31 cellular contexts compared by ENCODE assay signal in the genomic region with DNA sequence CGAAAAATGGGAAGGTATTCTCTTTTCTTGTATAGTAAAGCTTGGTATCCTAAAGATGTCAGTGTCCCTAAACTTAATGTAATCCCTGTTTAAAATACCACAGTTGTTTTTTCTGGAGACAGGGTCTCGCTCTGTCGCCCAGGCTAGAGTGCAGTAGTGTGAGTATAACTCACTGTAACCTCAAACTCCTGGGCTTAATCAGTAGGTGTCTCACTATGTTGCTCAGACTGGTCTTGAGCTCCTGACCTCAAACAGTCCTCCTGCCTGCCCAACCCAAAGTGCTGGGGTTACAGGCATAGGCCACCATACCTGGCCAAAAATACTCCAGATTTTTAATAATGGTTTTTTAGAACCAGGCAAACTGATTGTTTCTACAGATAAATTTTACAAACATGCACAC. TPM values are rescaled to one million over a fixed set of nuclear protein-coding genes. Genes with fewer than 3 reads are reported as not detected.
"Had no signal": no experiment of that assay in that cellular context is flagged by ENCODE, and none has a peak within 500 bp of the region (broad histone marks: within the 10 kb centered on the region; RNA-seq: fewer than 3 reads in every experiment).

No MANE protein-coding gene starts in this region.

- H3K27ac ChIP-seq: neural progenitor cell, thyroid gland, upper lobe of right lung had no signal

- H3K27me3 ChIP-seq: neural progenitor cell, thyroid gland, upper lobe of right lung had no signal

- H3K36me3 ChIP-seq: neural progenitor cell, thyroid gland, upper lobe of right lung had no signal

- ATAC-seq: activated CD4-positive, CD25-positive, alpha-beta regulatory T cell treated with anti-CD3 and anti-CD28 coated beads, Interleukin-2, amount 50 U/mL, for 24 hours; esophagus mucosa; left ventricle myocardium superior; naive thymus-derived CD8-positive, alpha-beta T cell; sciatic nerve; upper lobe of right lung had no signal

- H3K4me2 ChIP-seq: neural progenitor cell had no signal

- H2AFZ ChIP-seq: neural progenitor cell had no signal

- DNase-seq: activated CD4-positive, alpha-beta T cell treated with anti-CD3 and anti-CD28 coated beads, Interleukin-2, amount 50 U/mL, for 1 hour; activated CD8-positive, alpha-beta memory T cell treated with anti-CD3 and anti-CD28 coated beads for 24 hours; activated CD8-positive, alpha-beta memory T cell treated with anti-CD3 and anti-CD28 coated beads, Interleukin-2, amount 50 U/mL, for 4 hours; activated effector memory CD4-positive, alpha-beta T cell treated with Interleukin-2 at 50 U/mL for 16 hours; activated naive CD4-positive, alpha-beta T cell treated with anti-CD3 and anti-CD28 coated beads, Interleukin-2, amount 10 ng/mL, durations not matched to agents 7 days and 5 days; activated T-cell treated with anti-CD3 and anti-CD28 coated beads, Interleukin-2, amount 50 U/mL, for 4 hours; aorta; dermis blood vessel endothelial cell; effector CD8-positive, alpha-beta T cell; foreskin melanocyte; hippocampal formation; kidney glomerular epithelial cell; left ventricle myocardium superior; mammary epithelial cell; naive thymus-derived CD8-positive, alpha-beta T cell; posterior cingulate gyrus; small intestine; stimulated activated naive CD4-positive, alpha-beta T cell treated with Interleukin-2 at 50 U/mL for 16 hours; substantia nigra; thyroid gland; upper lobe of right lung had no signal

- H3K27me3 Mint-ChIP-seq: activated naive CD4-positive, alpha-beta T cell treated with anti-CD3 and anti-CD28 coated beads, Interleukin-2, amount 10 ng/mL, durations not matched to agents 7 days and 5 days; brain; naive thymus-derived CD8-positive, alpha-beta T cell had no signal

- H3K4me1 ChIP-seq: neural progenitor cell had no signal

- H3K9ac ChIP-seq: neural progenitor cell had no signal

- H3K4me3 ChIP-seq: neural progenitor cell, thyroid gland, upper lobe of right lung had no signal

- H3K27ac Mint-ChIP-seq: activated naive CD4-positive, alpha-beta T cell treated with anti-CD3 and anti-CD28 coated beads, Interleukin-2, amount 10 ng/mL, durations not matched to agents 7 days and 5 days; mesothelial cell of epicardium; neural progenitor cell; T-helper 1 cell treated with Interleukin-12 subunit alpha and Interleukin-12 subunit beta and Interleukin-4 antibody, amounts not matched to agents 30 μg/mL and 1 μg/mL, for 36 hours had no signal

- H3K4me3 Mint-ChIP-seq: activated naive CD4-positive, alpha-beta T cell treated with anti-CD3 and anti-CD28 coated beads, Interleukin-2, amount 10 ng/mL, durations not matched to agents 7 days and 5 days; activated T-cell treated with anti-CD3 and anti-CD28 coated beads, Interleukin-2, amount 50 U/mL, for 4 hours; brain; mesothelial cell of epicardium; neural progenitor cell; T-helper 1 cell treated with Interleukin-12 subunit alpha and Interleukin-12 subunit beta and Interleukin-4 antibody, amounts not matched to agents 30 μg/mL and 1 μg/mL, for 36 hours had no signal

- H3K9me3 ChIP-seq: thyroid gland, upper lobe of right lung had no signal

- H3K9me3 Mint-ChIP-seq: activated naive CD4-positive, alpha-beta T cell treated with anti-CD3 and anti-CD28 coated beads, Interleukin-2, amount 10 ng/mL, durations not matched to agents 7 days and 5 days; activated T-cell treated with anti-CD3 and anti-CD28 coated beads, Interleukin-2, amount 50 U/mL, for 4 hours; naive thymus-derived CD8-positive, alpha-beta T cell; neural progenitor cell; T-helper 1 cell treated with Interleukin-12 subunit alpha and Interleukin-12 subunit beta and Interleukin-4 antibody, amounts not matched to agents 30 μg/mL and 1 μg/mL, for 36 hours had no signal

RNA-seq across cellular contexts. Expression of gene KCNH6, which starts 35.3 kb away (rescaled TPM):
- total RNA-seq: activated T-cell treated with anti-CD3 and anti-CD28 coated beads, Interleukin-2, amount 50 U/mL, for 4 hours; aorta; cardiac septum; dermis blood vessel endothelial cell; endothelial cell of umbilical vein; esophagus mucosa; left ventricle myocardium superior; mammary epithelial cell; mesothelial cell of epicardium; naive thymus-derived CD8-positive, alpha-beta T cell; omental fat pad; sciatic nerve; upper lobe of right lung had no signal
- polyA plus RNA-seq: aorta; mammary epithelial cell; naive thymus-derived CD8-positive, alpha-beta T cell had no signal
